Comparison of ENCODE assay signal across 9 cellular contexts in genomic region chr5:159098285-159099048, GRCh38. TPM values are rescaled to one million over a fixed set of nuclear protein-coding genes. Genes with fewer than 3 reads are reported as not detected.
DNase-seq lines count a peak whose midpoint lies in the region; ATAC-seq and TF ChIP-seq lines count a peak whose summit lies in the region.
"Had no signal": no experiment of that assay in that cellular context is flagged by ENCODE, and none has a peak within 500 bp of the region (broad histone marks: within the 10 kb centered on the region; RNA-seq: fewer than 3 reads in every experiment).

No MANE protein-coding gene starts in this region.

- no peaks in the 10 kb centered on the region for H3K9me3 Mint-ChIP-seq in activated naive CD8-positive, alpha-beta T cell treated with anti-CD3 and anti-CD28 coated beads for 36 hours

- TF ChIP-seq RAD21 in SK-N-SH (IDR thresholded peaks at IDR 0.05; ENCODE audit: low read length) = peak; percentile 19; the same call in 1 of the 2 replicates

- ATAC-seq in SK-N-SH treated with all-trans-retinoic acid at 6 μM for 48 hours (no peak), GM19463 (IDR thresholded peaks at IDR 0.05; ENCODE audit: unreplicated experiment) (no peak), GM19395 (IDR thresholded peaks at IDR 0.05; ENCODE audit: unreplicated experiment) (no peak)

- H3K79me2 ChIP-seq in SK-N-SH (ENCODE audit: insufficient read depth) = no peaks in the 10 kb centered on the region

- peak overlapping the region; percentile 79 for H3K4me3 Mint-ChIP-seq in activated naive CD8-positive, alpha-beta T cell treated with anti-CD3 and anti-CD28 coated beads for 36 hours

- H3K9me3 ChIP-seq in SK-N-SH = no peaks in the 10 kb centered on the region

- TF ChIP-seq CTCF in SK-N-SH (IDR thresholded peaks at IDR 0.05) = no peak

- H3K27ac Mint-ChIP-seq in activated naive CD8-positive, alpha-beta T cell treated with anti-CD3 and anti-CD28 coated beads for 36 hours = no peak overlapping the region

- H3K9me2 ChIP-seq in SK-N-SH = no peaks in the 10 kb centered on the region

- H3K9ac ChIP-seq in SK-N-SH = peak overlapping the region; percentile 69; the same call in 1 of the 2 replicates

- H3K4me3 ChIP-seq in SK-N-SH (ENCODE audit: low read depth in 2 of 2, low read length in 1 of 2) = peak overlapping the region; percentile 65 to 84

- CTCF ChIA-PET in SK-N-SH (lab: Yijun Ruan, JAX) = interaction anchor here (1.2 to 2.2 kb wide), 2 partner anchors 8 to 403 kb away, joined by 3 to 12 read pairs; no protein-coding TSS in a partner anchor

- H2AFZ ChIP-seq in SK-N-SH (ENCODE audit: low read depth) = peak overlapping the region; percentile 94

- no peak for TF ChIP-seq EP300 in SK-N-SH (IDR thresholded peaks at IDR 0.05; ENCODE audit: borderline replicate concordance in 1 of 2, low read depth in 1 of 2, low read length in 1 of 2)

- H3K27ac ChIP-seq in SK-N-SH (ENCODE audit: low read depth in 2 of 2, low read length in 1 of 2) = peak overlapping the region; percentile 74 to 90
- H3K27ac ChIP-seq in layer of hippocampus (ENCODE audit: low read depth, low read length) = peak overlapping the region; percentile 44
- H3K27ac ChIP-seq in temporal lobe (ENCODE audit: low read depth, low read length) = peak overlapping the region; percentile 56

- peaks cover 18% of the 10 kb centered on the region; the same call in 1 of the 2 replicates for H3K27me3 ChIP-seq in SK-N-SH (ENCODE audit: insufficient read depth)
- peaks cover 30% of the 10 kb centered on the region for H3K27me3 ChIP-seq in layer of hippocampus (ENCODE audit: control insufficient read depth, insufficient read depth, low read length)

- peaks cover 84% of the 10 kb centered on the region for H3K27me3 Mint-ChIP-seq in activated naive CD8-positive, alpha-beta T cell treated with anti-CD3 and anti-CD28 coated beads for 36 hours

- POLR2A ChIA-PET in SK-N-SH (lab: Yijun Ruan, JAX) = interaction anchor here (1.1 kb wide), 1 partner anchor 77 kb away, joined by 6 read pairs; no protein-coding TSS in a partner anchor

- DNase-seq in SK-N-SH (no peak), ureter (ENCODE audit: low spot score) (no peak)
- no peak for DNase-seq in activated naive CD8-positive, alpha-beta T cell treated with anti-CD3 and anti-CD28 coated beads for 36 hours

- H3F3A ChIP-seq in SK-N-SH (replicated peaks; ENCODE audit: insufficient read depth) = peaks cover 8% of the 10 kb centered on the region

- H3K4me2 ChIP-seq in SK-N-SH = peak overlapping the region; percentile 87

- no peaks in the 10 kb centered on the region for H3K36me3 Mint-ChIP-seq in activated naive CD8-positive, alpha-beta T cell treated with anti-CD3 and anti-CD28 coated beads for 36 hours

- no peaks in the 10 kb centered on the region for H4K20me1 ChIP-seq in SK-N-SH (ENCODE audit: insufficient read depth)

- H3K4me1 ChIP-seq in SK-N-SH (ENCODE audit: control insufficient read depth in 1 of 2, insufficient read depth in 2 of 2, low read depth in 1 of 2, low read length in 1 of 2) = peaks cover 5 to 12% of the 10 kb centered on the region in 2 experiments; a peak in 3 of 4 replicates

- WGBS in SK-N-SH (ENCODE audit: low lambda C conversion rate) = 37% methylated on average over 8 of the region's 9 CpGs

- no peaks in the 10 kb centered on the region for H3K36me3 ChIP-seq in SK-N-SH (replicated peaks in 1 of 2; ENCODE audit: control insufficient read depth in 1 of 2, insufficient read depth in 2 of 2, low read length in 1 of 2)

- H3K4me1 Mint-ChIP-seq in activated naive CD8-positive, alpha-beta T cell treated with anti-CD3 and anti-CD28 coated beads for 36 hours = peaks cover 29% of the 10 kb centered on the region

TF ChIP-seq in SK-N-SH, 30 proteins besides CTCF, POLR2A, EP300 and RAD21:
- TF ChIP-seq CHD2 (IDR thresholded peaks at IDR 0.05; ENCODE audit: low read length, partially characterized antibody) (no peak), MAX (IDR thresholded peaks at IDR 0.05; ENCODE audit: low read depth) (no peak), YY1 (IDR thresholded peaks at IDR 0.05; ENCODE audit: low read depth) (0 out of 2 replicates have a peak, but pooled peaks have one; percentile 5), USF2 (IDR thresholded peaks at IDR 0.05; ENCODE audit: borderline replicate concordance, low read depth, low read length) (no peak)

TF ChIP-seq in SK-N-SH treated with all-trans-retinoic acid at 6 μM for 48 hours, 23 proteins besides CTCF, POLR2A, EP300 and RAD21 (continues in another document):
- TF ChIP-seq CSDC2 (CRISPR knock-in tag; IDR thresholded peaks at IDR 0.05) (no peak), ISL1 (CRISPR knock-in tag; IDR thresholded peaks at IDR 0.05) (no peak), TOX (CRISPR knock-in tag; IDR thresholded peaks at IDR 0.05; ENCODE audit: borderline replicate concordance) (no peak), OSR1 (CRISPR knock-in tag; IDR thresholded peaks at IDR 0.05) (no peak), TSHZ2 (CRISPR knock-in tag; IDR thresholded peaks at IDR 0.05) (no peak), ESRRG (CRISPR knock-in tag; IDR thresholded peaks at IDR 0.05) (no peak), POU6F1 (CRISPR knock-in tag; IDR thresholded peaks at IDR 0.05; ENCODE audit: borderline replicate concordance, low read depth) (no peak), TCF4 (CRISPR knock-in tag; IDR thresholded peaks at IDR 0.05; ENCODE audit: borderline replicate concordance) (no peak), CSRNP3 (CRISPR knock-in tag; IDR thresholded peaks at IDR 0.05) (no peak), ZFP3 (CRISPR knock-in tag; IDR thresholded peaks at IDR 0.05) (no peak), ZNF565 (CRISPR knock-in tag; conservative IDR thresholded peaks at IDR 0.05; ENCODE audit: low read depth) (no peak), ARNTL (CRISPR knock-in tag; IDR thresholded peaks at IDR 0.05; ENCODE audit: borderline replicate concordance, low read depth) (no peak), ZC3H10 (CRISPR knock-in tag; IDR thresholded peaks at IDR 0.05) (no peak), ZFP30 (CRISPR knock-in tag; IDR thresholded peaks at IDR 0.05) (no peak), RARB (CRISPR knock-in tag; IDR thresholded peaks at IDR 0.05) (no peak)

RNA-seq across cellular contexts. Expression of gene EBF1, which starts 1.2 kb away (rescaled TPM):
- polyA plus RNA-seq in SK-N-SH (2012; rRNA removed) = 0.26 and 0.36 TPM in 2 replicates
- polyA plus RNA-seq in SK-N-SH (2012; cell fraction: cytosol; rRNA removed) = 0.23 and 0.33 TPM in 2 replicates
- 0.42 TPM in 2 replicates for polyA plus RNA-seq in SK-N-SH (2012; cell fraction: nucleus; rRNA removed)
- under 1 TPM; 0.21 to 0.22 TPM for total RNA-seq in activated naive CD8-positive, alpha-beta T cell treated with anti-CD3 and anti-CD28 coated beads for 36 hours
- total RNA-seq in temporal lobe (2.5 TPM), ureter (28.6 TPM)
- total RNA-seq: bronchial epithelial cell had no signal
